In the genomic region with DNA sequence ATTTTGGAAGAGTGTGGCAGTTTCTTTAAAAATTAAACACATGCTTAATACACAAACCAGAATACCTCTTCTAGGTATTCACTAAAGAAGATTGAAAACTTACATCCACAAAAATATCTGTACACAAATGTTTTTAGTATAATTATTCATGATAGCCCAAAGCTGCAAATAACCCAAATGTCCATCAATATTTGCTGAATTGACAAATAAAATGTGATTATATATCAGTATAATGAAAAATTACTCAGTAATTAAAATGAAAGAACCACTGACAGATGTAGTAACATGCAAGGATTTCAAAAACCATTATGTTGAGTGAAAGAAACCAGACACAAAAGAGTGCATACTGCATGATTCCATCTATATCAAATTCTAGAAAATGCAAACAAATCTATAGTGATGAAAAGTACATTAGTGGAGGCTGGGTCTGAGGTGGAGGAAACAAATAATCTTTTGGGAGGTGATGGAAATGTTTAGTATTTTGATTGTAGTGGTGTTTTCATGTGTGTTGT, we compare ENCODE assay signal across 29 cellular contexts.
"Had no signal": no experiment of that assay in that cellular context is flagged by ENCODE, and none has a peak within 500 bp of the region (broad histone marks: within the 10 kb centered on the region; RNA-seq: fewer than 3 reads in every experiment).

No MANE protein-coding gene starts in this region.

- H3K9me3 ChIP-seq: adrenal gland, body of pancreas had no signal

- FAIRE-seq: colon had no signal

- H3K36me3 ChIP-seq: adrenal gland, esophagus muscularis mucosa had no signal

- H3K27ac ChIP-seq: adrenal gland, body of pancreas, esophagus muscularis mucosa had no signal

- DNase-seq: activated CD4-positive, alpha-beta memory T cell treated with anti-CD3 and anti-CD28 coated beads for 36 hours; activated CD4-positive, alpha-beta T cell treated with anti-CD3 and anti-CD28 coated beads for 36 hours; activated CD4-positive, alpha-beta T cell treated with anti-CD3 and anti-CD28 coated beads, Interleukin-2, amount 10 ng/mL, durations not matched to agents 24 days and 14 days; activated CD4-positive, CD25-positive, alpha-beta regulatory T cell; activated CD4-positive, CD25-positive, alpha-beta regulatory T cell treated with anti-CD3 and anti-CD28 coated beads, Interleukin-2, amount 50 U/mL, for 72 hours; activated CD8-positive, alpha-beta memory T cell treated with anti-CD3 and anti-CD28 coated beads, Interleukin-2, amount 10 ng/mL, durations not matched to agents 7 days and 5 days; activated CD8-positive, alpha-beta memory T cell treated with anti-CD3 and anti-CD28 coated beads, Interleukin-2, amount 50 U/mL, for 4 hours; activated CD8-positive, alpha-beta T cell treated with anti-CD3 and anti-CD28 coated beads, Interleukin-2, amount 10 ng/mL, durations not matched to agents 7 days and 5 days; activated effector memory CD4-positive, alpha-beta T cell treated with anti-CD3 and anti-CD28 coated beads, Interleukin-2, amount 50 U/mL, for 16 hours; activated naive CD4-positive, alpha-beta T cell treated with anti-CD3 and anti-CD28 coated beads for 36 hours; activated naive CD8-positive, alpha-beta T cell treated with anti-CD3 and anti-CD28 coated beads for 36 hours; activated naive CD8-positive, alpha-beta T cell treated with anti-CD3 and anti-CD28 coated beads, Interleukin-2, amount 50 U/mL, for 24 hours; activated T-cell treated with anti-CD3 and anti-CD28 coated beads, Interleukin-2, amount 50 U/mL, for 1 hour; activated T-cell treated with anti-CD3 and anti-CD28 coated beads, Interleukin-2, amount 50 U/mL, for 48 hours; adrenal gland; amygdala; aorta; body of pancreas; caudate nucleus; cortex of kidney; dermis blood vessel endothelial cell; effector CD4-positive, alpha-beta T cell; effector memory CD8-positive, alpha-beta T cell; erythroblast; foreskin melanocyte; head of caudate nucleus; T-helper 2 cell had no signal

- H3K4me1 ChIP-seq: adrenal gland, body of pancreas, esophagus muscularis mucosa had no signal

- H3K4me3 ChIP-seq: adrenal gland, body of pancreas, esophagus muscularis mucosa had no signal

- H3K27me3 ChIP-seq: adrenal gland, body of pancreas, esophagus muscularis mucosa had no signal

- ATAC-seq: activated CD4-positive, alpha-beta T cell treated with anti-CD3 and anti-CD28 coated beads for 36 hours; activated CD8-positive, alpha-beta memory T cell treated with anti-CD3 and anti-CD28 coated beads, Interleukin-2, amount 10 ng/mL, durations not matched to agents 7 days and 5 days; activated CD8-positive, alpha-beta T cell treated with anti-CD3 and anti-CD28 coated beads, Interleukin-2, amount 10 ng/mL, durations not matched to agents 7 days and 5 days; activated naive CD8-positive, alpha-beta T cell treated with anti-CD3 and anti-CD28 coated beads, Interleukin-2, amount 50 U/mL, for 24 hours; body of pancreas; effector memory CD8-positive, alpha-beta T cell had no signal
